Comparison of ENCODE assay signal across 9 cellular contexts in genomic region chr7:138097064-138097741, GRCh38. TPM values are rescaled to one million over a fixed set of nuclear protein-coding genes. Genes with fewer than 3 reads are reported as not detected.
DNase-seq lines count a peak whose midpoint lies in the region; TF ChIP-seq lines count a peak whose summit lies in the region.
"Had no signal": no experiment of that assay in that cellular context is flagged by ENCODE, and none has a peak within 500 bp of the region (broad histone marks: within the 10 kb centered on the region; RNA-seq: fewer than 3 reads in every experiment).

No MANE protein-coding gene starts in this region.

- H3K36me3 ChIP-seq in DOHH2 (ENCODE audit: control insufficient read depth, low read length), result no peaks in the 10 kb centered on the region

- POLR2A ChIA-PET in HEK293T (lab: Yijun Ruan, JAX), result no interaction called here

- H3K4me3 ChIP-seq in DOHH2 (ENCODE audit: low read length) (no peak overlapping the region), dorsolateral prefrontal cortex (no peak overlapping the region)

- peak; percentile 41 for DNase-seq in HEK293T (ENCODE audit: extremely low spot score)
- DNase-seq in RKO (ENCODE audit: low spot score), result peak; percentile 56
- peak; percentile 41 for DNase-seq in glomerular visceral epithelial cell (ENCODE audit: extremely low spot score)
- no peak for DNase-seq in activated effector memory CD4-positive, alpha-beta T cell treated with anti-CD3 and anti-CD28 coated beads, Interleukin-2, amount 50 U/mL, for 16 hours
- DNase-seq in DMS79 treated with DMSO at 0.1 percent for 48 hours (lab: John Stamatoyannopoulos, UW), result no peak
- no peak for DNase-seq in inferior parietal cortex (ENCODE audit: extremely low spot score)
- no peak for DNase-seq in dorsolateral prefrontal cortex

- no peaks in the 10 kb centered on the region for H4K20me1 ChIP-seq in DOHH2 (ENCODE audit: control insufficient read depth, insufficient read depth, low read depth, low read length)

- H3K27ac ChIP-seq in DOHH2 (ENCODE audit: low read depth, low read length), result no peak overlapping the region
- no peak overlapping the region for H3K27ac ChIP-seq in dorsolateral prefrontal cortex

- no peaks in the 10 kb centered on the region for H3K79me2 ChIP-seq in DOHH2 (ENCODE audit: control insufficient read depth, low read length)

- no peaks in the 10 kb centered on the region for H3K9me3 ChIP-seq in DOHH2 (ENCODE audit: control insufficient read depth, insufficient read depth, low read length)

- TF ChIP-seq CTCF in DOHH2 (IDR thresholded peaks at IDR 0.05; ENCODE audit: low read depth, low read length, poor library complexity, severe bottlenecking) (peak; percentile 26), dorsolateral prefrontal cortex (IDR thresholded peaks at IDR 0.05 in 54 of 56, conservative IDR thresholded peaks at IDR 0.05 in 2 of 56; ENCODE audit: low read depth in 1 of 56, partially characterized antibody in 56 of 56) (peak in 11 of 56 donors; percentile 9 to 30 (median 12))

- no peak overlapping the region for H3K4me2 ChIP-seq in DOHH2 (ENCODE audit: low read length)

- intact Hi-C loops in dorsolateral prefrontal cortex (cut with DNase I), result no loop called here

- CTCF ChIA-PET in HEK293T (lab: Yijun Ruan, JAX), result no interaction called here

- no peaks in the 10 kb centered on the region for H3K27me3 ChIP-seq in DOHH2 (ENCODE audit: control insufficient read depth, low read length)
- H3K27me3 ChIP-seq in dorsolateral prefrontal cortex, result no peaks in the 10 kb centered on the region

- H3F3A ChIP-seq in DOHH2 (ENCODE audit: control insufficient read depth, insufficient read depth), result no peaks in the 10 kb centered on the region

- H3K4me1 ChIP-seq in DOHH2 (ENCODE audit: control insufficient read depth, low read length), result no peaks in the 10 kb centered on the region

- H3K9me2 ChIP-seq in DOHH2 (replicated peaks; ENCODE audit: control insufficient read depth, low read length), result no peaks in the 10 kb centered on the region

TF ChIP-seq in HEK293T, 16 proteins besides CTCF, POLR2A, EP300 and RAD21:
- no peak for TF ChIP-seq TARDBP (IDR thresholded peaks at IDR 0.05)
- no peak for TF ChIP-seq ELF4 (IDR thresholded peaks at IDR 0.05)
- TF ChIP-seq HDGF (IDR thresholded peaks at IDR 0.05; ENCODE audit: borderline replicate concordance), result no peak
- no peak for TF ChIP-seq NFRKB (IDR thresholded peaks at IDR 0.05)
- TF ChIP-seq FOXM1 (IDR thresholded peaks at IDR 0.05; ENCODE audit: borderline replicate concordance), result no peak
- TF ChIP-seq L3MBTL2 (conservative IDR thresholded peaks at IDR 0.05), result no peak
- TF ChIP-seq LEF1 (IDR thresholded peaks at IDR 0.05; ENCODE audit: borderline replicate concordance), result no peak
- TF ChIP-seq PKNOX1 (IDR thresholded peaks at IDR 0.05), result no peak
- no peak for TF ChIP-seq SUZ12 (IDR thresholded peaks at IDR 0.05)
- no peak for TF ChIP-seq FOXA1 (IDR thresholded peaks at IDR 0.05)
- TF ChIP-seq ZNF384 (IDR thresholded peaks at IDR 0.05), result no peak
- TF ChIP-seq CTBP1 (IDR thresholded peaks at IDR 0.05; ENCODE audit: borderline replicate concordance), result no peak
- no peak for TF ChIP-seq ARNT (IDR thresholded peaks at IDR 0.05)
- no peak for TF ChIP-seq BHLHE40 (IDR thresholded peaks at IDR 0.05; ENCODE audit: borderline replicate concordance)
- no peak for TF ChIP-seq FOXK2 (IDR thresholded peaks at IDR 0.05)

RNA-seq across cellular contexts. Expression of gene AKR1D1, which starts 20.9 kb away (rescaled TPM):
- total RNA-seq in dorsolateral prefrontal cortex, result not detected
- total RNA-seq: fibroblast of lung had no signal

Comparison
In these comparisons a context has a peak if more than half of its experiments do, and no peak if none do; other contexts are left out.
1. DNase-seq: peak in HEK293T (single experiment), RKO (single experiment) and glomerular visceral epithelial cell (single experiment); none in activated effector memory CD4-positive, alpha-beta T cell treated with anti-CD3 and anti-CD28 coated beads, Interleukin-2, amount 50 U/mL, for 16 hours (single experiment), DMS79 treated with DMSO at 0.1 percent for 48 hours (single experiment), inferior parietal cortex (single experiment) and dorsolateral prefrontal cortex (0 of 10).